17 cellular contexts compared by ENCODE assay signal in the genomic region with DNA sequence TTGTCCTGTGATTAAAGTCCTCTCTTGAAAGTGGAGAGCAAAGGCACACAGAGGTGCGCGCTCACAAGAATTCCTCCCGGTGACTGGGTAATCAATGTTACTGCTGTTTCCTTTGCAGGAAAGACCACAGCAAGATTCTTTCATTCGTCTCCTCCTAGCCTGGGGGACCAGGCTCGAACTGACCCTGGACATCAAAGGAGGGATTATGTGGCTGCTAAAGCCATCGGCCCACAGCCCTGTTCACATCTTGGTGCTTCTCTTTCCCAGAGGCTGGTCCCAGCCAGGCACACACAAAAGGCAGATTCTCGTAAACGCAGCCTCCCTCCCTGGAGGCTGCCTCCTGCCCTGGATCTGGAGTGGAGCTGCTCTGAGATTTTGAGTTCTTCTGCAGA.
A peak's percentile ranks its signal among the peaks of the same experiment; 100 is the strongest.
DNase-seq lines count a peak whose midpoint lies in the region; ATAC-seq and TF ChIP-seq lines count a peak whose summit lies in the region.
"Had no signal": no experiment of that assay in that cellular context is flagged by ENCODE, and none has a peak within 500 bp of the region (broad histone marks: within the 10 kb centered on the region; RNA-seq: fewer than 3 reads in every experiment).

No MANE protein-coding gene starts in this region.

- no peak overlapping the region for H3K9ac ChIP-seq in rectal smooth muscle tissue (ENCODE audit: low read length)

- H3K27ac ChIP-seq in right atrium auricular region (peak overlapping the region; percentile 68 to 85), right cardiac atrium (ENCODE audit: low read length) (peak overlapping the region; percentile 0), rectal smooth muscle tissue (ENCODE audit: low read depth, low read length) (peak overlapping the region; percentile 57), aorta (ENCODE audit: low read depth in 1 of 2, low read length in 2 of 2) (peak overlapping the region; percentile 59 to 78)
- H3K27ac ChIP-seq: brain microvascular endothelial cell, foreskin keratinocyte, neutrophil had no signal

- DNase-seq in right atrium auricular region (ENCODE audit: low spot score) (no peak), left cardiac atrium (no peak), right cardiac atrium (no peak), aorta (peak; percentile 30 to 60), NCI-H187 (lab: John Stamatoyannopoulos, UW) (no peak), HUDEP-2 (lab: John Stamatoyannopoulos, UW; ENCODE audit: unreplicated experiment in 76 of 76) (no peak)
- DNase-seq: activated CD4-positive, CD25-positive, alpha-beta regulatory T cell treated with anti-CD3 and anti-CD28 coated beads, Interleukin-2, amount 50 U/mL, for 72 hours; activated CD8-positive, alpha-beta memory T cell treated with anti-CD3 and anti-CD28 coated beads, Interleukin-2, amount 50 U/mL, for 4 hours; activated naive CD4-positive, alpha-beta T cell treated with Interleukin-2 at 50 U/mL for 16 hours; brain microvascular endothelial cell; DMS79 treated with DMSO at 0.1 percent for 48 hours; foreskin keratinocyte; NCI-H1930; SIG-M5 had no signal

- no peak overlapping the region for H3K4me3 ChIP-seq in right atrium auricular region
- no peak overlapping the region for H3K4me3 ChIP-seq in right cardiac atrium (ENCODE audit: low read length)
- no peak overlapping the region for H3K4me3 ChIP-seq in rectal smooth muscle tissue (ENCODE audit: low read length)
- H3K4me3 ChIP-seq in aorta (ENCODE audit: low read length in 2 of 2): no peak overlapping the region

- TF ChIP-seq CTCF in right atrium auricular region (IDR thresholded peaks at IDR 0.05): no peak

- H3K9me3 ChIP-seq in right atrium auricular region: no peaks in the 10 kb centered on the region
- H3K9me3 ChIP-seq in right cardiac atrium (ENCODE audit: control insufficient read depth, low read length): no peaks in the 10 kb centered on the region
- H3K9me3 ChIP-seq in aorta (ENCODE audit: control insufficient read depth, low read length): no peaks in the 10 kb centered on the region
- H3K9me3 ChIP-seq: neutrophil had no signal

- peaks cover 81% of the 10 kb centered on the region for H3K36me3 ChIP-seq in right atrium auricular region
- peaks cover 38% of the 10 kb centered on the region for H3K36me3 ChIP-seq in rectal smooth muscle tissue (ENCODE audit: control insufficient read depth, insufficient read depth, low read length)
- peaks cover 0 to 6% of the 10 kb centered on the region in 2 donors for H3K36me3 ChIP-seq in aorta (ENCODE audit: control insufficient read depth in 1 of 2, insufficient read depth in 2 of 2, low read length in 1 of 2)

- intact Hi-C loops in left cardiac atrium (cut with DNase I) (no loop called here), right cardiac atrium (cut with DNase I) (loop anchor here in 1 of 4 donors (10.0 kb wide), 1 partner anchor 62 kb away; no protein-coding TSS in a partner anchor), aorta (cut with DNase I) (loop anchor here in 1 of 2 donors (10.0 kb wide), 1 partner anchor 302 kb away; no protein-coding TSS in a partner anchor)

- ATAC-seq in left cardiac atrium (no peak), right cardiac atrium (no peak), aorta (ENCODE audit: low FRiP score) (no peak), GM21526 (IDR thresholded peaks at IDR 0.05; ENCODE audit: low FRiP score, unreplicated experiment) (no peak)

- 83% methylated on average over 8 of the region's 8 CpGs for WGBS in right cardiac atrium
- WGBS in aorta, 2 donors: 55 to 57% methylated on average over 8 of the region's 8 CpGs

- peaks cover 3 to 84% of the 10 kb centered on the region in 2 donors for H3K4me1 ChIP-seq in right atrium auricular region
- peaks cover 12% of the 10 kb centered on the region for H3K4me1 ChIP-seq in right cardiac atrium (ENCODE audit: control insufficient read depth, insufficient read depth, low read length)
- peaks cover 46% of the 10 kb centered on the region for H3K4me1 ChIP-seq in rectal smooth muscle tissue (ENCODE audit: control insufficient read depth, insufficient read depth, low read length)
- H3K4me1 ChIP-seq in aorta (ENCODE audit: control insufficient read depth in 1 of 2, insufficient read depth in 2 of 2, low read length in 2 of 2): peaks cover 0 to 8% of the 10 kb centered on the region in 2 donors

- H3K27me3 ChIP-seq in right atrium auricular region (no peaks in the 10 kb centered on the region), right cardiac atrium (ENCODE audit: control insufficient read depth, insufficient read depth) (no peaks in the 10 kb centered on the region), rectal smooth muscle tissue (ENCODE audit: control insufficient read depth, insufficient read depth, low read length) (no peaks in the 10 kb centered on the region), aorta (ENCODE audit: control insufficient read depth in 1 of 2, insufficient read depth in 2 of 2, low read length in 1 of 2) (no peaks in the 10 kb centered on the region)
- H3K27me3 ChIP-seq: brain microvascular endothelial cell, foreskin keratinocyte had no signal

Comparison
In these comparisons a context has a peak if more than half of its experiments do, and no peak if none do; other contexts are left out.
1. DNase-seq: peak in aorta (2 of 2); none in right atrium auricular region (single experiment), left cardiac atrium (single experiment), right cardiac atrium (0 of 3), NCI-H187 (0 of 2) and HUDEP-2 (0 of 76).
2. H3K27ac ChIP-seq: peak in every context shown above with its lines; median percentile 76 in right atrium auricular region; 68 in aorta; 57 in rectal smooth muscle tissue; 0 in right cardiac atrium.